In the genomic region with DNA sequence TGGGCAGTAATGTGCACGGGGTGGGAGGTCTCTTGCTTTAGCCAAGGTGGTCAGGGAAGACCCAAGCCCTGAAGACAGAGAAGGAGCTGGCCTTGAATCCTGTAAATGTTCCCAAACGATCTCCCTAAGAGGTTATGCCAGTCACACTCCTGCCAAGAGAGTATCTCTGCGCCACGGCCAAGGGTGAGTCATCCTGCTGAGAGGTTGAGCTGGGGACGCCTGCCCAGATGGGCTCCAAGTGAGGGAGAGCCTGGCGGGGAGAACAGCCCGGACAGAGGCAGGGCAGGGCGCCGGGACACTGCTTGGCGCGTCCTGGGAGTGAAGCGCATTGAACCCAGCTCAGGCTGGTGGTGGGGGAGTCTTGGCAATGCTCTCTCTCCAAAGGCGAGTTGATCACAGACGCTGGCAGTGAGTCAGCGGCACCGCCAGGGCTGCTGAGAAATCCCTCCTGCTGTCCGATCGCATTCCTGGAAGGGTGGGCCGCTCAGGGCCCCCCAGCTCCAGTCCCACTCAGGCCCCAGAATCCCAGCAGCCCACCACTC, we compare ENCODE assay signal across 1 cellular context.
TF ChIP-seq lines count a peak whose summit lies in the region.

No MANE protein-coding gene starts in this region.

TF ChIP-seq in HCT116, 20 proteins besides CTCF, POLR2A, EP300 and RAD21 (continued from another document):
- TF ChIP-seq, protein P1, sequence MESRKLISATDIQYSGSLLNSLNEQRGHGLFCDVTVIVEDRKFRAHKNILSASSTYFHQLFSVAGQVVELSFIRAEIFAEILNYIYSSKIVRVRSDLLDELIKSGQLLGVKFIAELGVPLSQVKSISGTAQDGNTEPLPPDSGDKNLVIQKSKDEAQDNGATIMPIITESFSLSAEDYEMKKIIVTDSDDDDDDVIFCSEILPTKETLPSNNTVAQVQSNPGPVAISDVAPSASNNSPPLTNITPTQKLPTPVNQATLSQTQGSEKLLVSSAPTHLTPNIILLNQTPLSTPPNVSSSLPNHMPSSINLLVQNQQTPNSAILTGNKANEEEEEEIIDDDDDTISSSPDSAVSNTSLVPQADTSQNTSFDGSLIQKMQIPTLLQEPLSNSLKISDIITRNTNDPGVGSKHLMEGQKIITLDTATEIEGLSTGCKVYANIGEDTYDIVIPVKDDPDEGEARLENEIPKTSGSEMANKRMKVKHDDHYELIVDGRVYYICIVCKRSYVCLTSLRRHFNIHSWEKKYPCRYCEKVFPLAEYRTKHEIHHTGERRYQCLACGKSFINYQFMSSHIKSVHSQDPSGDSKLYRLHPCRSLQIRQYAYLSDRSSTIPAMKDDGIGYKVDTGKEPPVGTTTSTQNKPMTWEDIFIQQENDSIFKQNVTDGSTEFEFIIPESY (IDR thresholded peaks at IDR 0.05; ENCODE audit: extremely low read depth, insufficient replicate concordance, low read length): peak; percentile 21
- TF ChIP-seq ELF1 (IDR thresholded peaks at IDR 0.05; ENCODE audit: borderline replicate concordance, low read depth): no peak
- TF ChIP-seq EZH2 (IDR thresholded peaks at IDR 0.05): no peak
- TF ChIP-seq POLR2AphosphoS5 (IDR thresholded peaks at IDR 0.05; ENCODE audit: low read depth, low read length): peak; percentile 70
- no peak for TF ChIP-seq ZFX (IDR thresholded peaks at IDR 0.05)
- TF ChIP-seq ZNF274 (IDR thresholded peaks at IDR 0.05; ENCODE audit: low read depth, low read length): no peak
- TF ChIP-seq SP1 (IDR thresholded peaks at IDR 0.05; ENCODE audit: low read depth): peak; percentile 73; the same call in 1 of the 2 replicates
- TF ChIP-seq, protein P2, sequence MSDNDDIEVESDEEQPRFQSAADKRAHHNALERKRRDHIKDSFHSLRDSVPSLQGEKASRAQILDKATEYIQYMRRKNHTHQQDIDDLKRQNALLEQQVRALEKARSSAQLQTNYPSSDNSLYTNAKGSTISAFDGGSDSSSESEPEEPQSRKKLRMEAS (IDR thresholded peaks at IDR 0.05): 0 out of 2 replicates have a peak, but pooled peaks have one; percentile 57
- no peak for TF ChIP-seq YY1 (IDR thresholded peaks at IDR 0.05; ENCODE audit: extremely low read depth, insufficient replicate concordance, low read depth, low read length)
- TF ChIP-seq SRF (IDR thresholded peaks at IDR 0.05; ENCODE audit: low read depth): no peak
- no peak for TF ChIP-seq EZH2phosphoT487 (IDR thresholded peaks at IDR 0.05; ENCODE audit: borderline replicate concordance)
- TF ChIP-seq TCF7L2 (IDR thresholded peaks at IDR 0.05; ENCODE audit: borderline replicate concordance, extremely low read depth, insufficient read depth, insufficient read length): peak; percentile 71
- TF ChIP-seq, protein P3, sequence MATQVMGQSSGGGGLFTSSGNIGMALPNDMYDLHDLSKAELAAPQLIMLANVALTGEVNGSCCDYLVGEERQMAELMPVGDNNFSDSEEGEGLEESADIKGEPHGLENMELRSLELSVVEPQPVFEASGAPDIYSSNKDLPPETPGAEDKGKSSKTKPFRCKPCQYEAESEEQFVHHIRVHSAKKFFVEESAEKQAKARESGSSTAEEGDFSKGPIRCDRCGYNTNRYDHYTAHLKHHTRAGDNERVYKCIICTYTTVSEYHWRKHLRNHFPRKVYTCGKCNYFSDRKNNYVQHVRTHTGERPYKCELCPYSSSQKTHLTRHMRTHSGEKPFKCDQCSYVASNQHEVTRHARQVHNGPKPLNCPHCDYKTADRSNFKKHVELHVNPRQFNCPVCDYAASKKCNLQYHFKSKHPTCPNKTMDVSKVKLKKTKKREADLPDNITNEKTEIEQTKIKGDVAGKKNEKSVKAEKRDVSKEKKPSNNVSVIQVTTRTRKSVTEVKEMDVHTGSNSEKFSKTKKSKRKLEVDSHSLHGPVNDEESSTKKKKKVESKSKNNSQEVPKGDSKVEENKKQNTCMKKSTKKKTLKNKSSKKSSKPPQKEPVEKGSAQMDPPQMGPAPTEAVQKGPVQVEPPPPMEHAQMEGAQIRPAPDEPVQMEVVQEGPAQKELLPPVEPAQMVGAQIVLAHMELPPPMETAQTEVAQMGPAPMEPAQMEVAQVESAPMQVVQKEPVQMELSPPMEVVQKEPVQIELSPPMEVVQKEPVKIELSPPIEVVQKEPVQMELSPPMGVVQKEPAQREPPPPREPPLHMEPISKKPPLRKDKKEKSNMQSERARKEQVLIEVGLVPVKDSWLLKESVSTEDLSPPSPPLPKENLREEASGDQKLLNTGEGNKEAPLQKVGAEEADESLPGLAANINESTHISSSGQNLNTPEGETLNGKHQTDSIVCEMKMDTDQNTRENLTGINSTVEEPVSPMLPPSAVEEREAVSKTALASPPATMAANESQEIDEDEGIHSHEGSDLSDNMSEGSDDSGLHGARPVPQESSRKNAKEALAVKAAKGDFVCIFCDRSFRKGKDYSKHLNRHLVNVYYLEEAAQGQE (IDR thresholded peaks at IDR 0.05; ENCODE audit: low read depth): no peak
